Comparison of ENCODE assay signal across 1 cellular context in genomic region chr12:47870175-47870781, GRCh38.
TF ChIP-seq lines count a peak whose summit lies in the region.

No MANE protein-coding gene starts in this region.

TF ChIP-seq in HepG2, 621 proteins besides CTCF, POLR2A, EP300 and RAD21 (continued from another document and continues in another):
- TF ChIP-seq LCORL (IDR thresholded peaks at IDR 0.05) = no peak
- TF ChIP-seq LCORL (CRISPR knock-in tag; IDR thresholded peaks at IDR 0.05) = peak; percentile 79
- TF ChIP-seq RARA (CRISPR knock-in tag; IDR thresholded peaks at IDR 0.05) = peak; percentile 56
- peak; percentile 40; the same call in 1 of the 2 replicates for TF ChIP-seq KDM2A (CRISPR knock-in tag; IDR thresholded peaks at IDR 0.05; ENCODE audit: borderline replicate concordance, low read depth)
- TF ChIP-seq TEAD3 (CRISPR knock-in tag; optimal IDR thresholded peaks at IDR 0.05; ENCODE audit: borderline replicate concordance) = peak; percentile 63
- 0 out of 4 replicates have a peak, but pooled peaks of 1 of the 2 experiments have one; percentile 46 for TF ChIP-seq HMGXB4 (CRISPR knock-in tag; IDR thresholded peaks at IDR 0.05; ENCODE audit: borderline replicate concordance in 1 of 2, low read depth in 1 of 2)
- 0 out of 2 replicates have a peak, but pooled peaks have one; percentile 31 for TF ChIP-seq SALL1 (CRISPR knock-in tag; IDR thresholded peaks at IDR 0.05)
- no peak for TF ChIP-seq ZNF607 (CRISPR knock-in tag; IDR thresholded peaks at IDR 0.05; ENCODE audit: borderline replicate concordance)
- no peak for TF ChIP-seq SOX5 (CRISPR knock-in tag; IDR thresholded peaks at IDR 0.05; ENCODE audit: borderline replicate concordance)
- 0 out of 2 replicates have a peak, but pooled peaks have one; percentile 19 for TF ChIP-seq ZFY (CRISPR knock-in tag; IDR thresholded peaks at IDR 0.05)
- peak; percentile 46; the same call in 1 of the 2 replicates for TF ChIP-seq THRA (CRISPR knock-in tag; IDR thresholded peaks at IDR 0.05; ENCODE audit: borderline replicate concordance)
- peak; percentile 46 for TF ChIP-seq XRCC5 (optimal IDR thresholded peaks at IDR 0.05; ENCODE audit: low read length)
- TF ChIP-seq HNF4A (CRISPR knock-in tag; IDR thresholded peaks at IDR 0.05) = peak; percentile 34; the same call in 1 of the 2 replicates
- no peak for TF ChIP-seq U2AF2 (IDR thresholded peaks at IDR 0.05; ENCODE audit: low read depth, low read length)
- TF ChIP-seq ARID4A (CRISPR knock-in tag; IDR thresholded peaks at IDR 0.05; ENCODE audit: borderline replicate concordance) = 0 out of 2 replicates have a peak, but pooled peaks have one; percentile 24
- peak; percentile 20; the same call in 1 of the 2 replicates for TF ChIP-seq ZNF687 (CRISPR knock-in tag; IDR thresholded peaks at IDR 0.05)
- TF ChIP-seq ZNF232 (CRISPR knock-in tag; IDR thresholded peaks at IDR 0.05; ENCODE audit: borderline replicate concordance) = no peak
- no peak for TF ChIP-seq CAMTA2 (CRISPR knock-in tag; IDR thresholded peaks at IDR 0.05; ENCODE audit: borderline replicate concordance)
- 0 out of 2 replicates have a peak, but pooled peaks have one; percentile 26 for TF ChIP-seq ERF (CRISPR knock-in tag; IDR thresholded peaks at IDR 0.05)
- no peak for TF ChIP-seq UBTF (CRISPR knock-in tag; IDR thresholded peaks at IDR 0.05)
- TF ChIP-seq SMC3 (IDR thresholded peaks at IDR 0.05; ENCODE audit: low read length) = peak; percentile 68
- no peak for TF ChIP-seq ZMAT5 (CRISPR knock-in tag; IDR thresholded peaks at IDR 0.05; ENCODE audit: borderline replicate concordance, low read depth)
- peak; percentile 19; the same call in 1 of the 2 replicates for TF ChIP-seq SAP130 (CRISPR knock-in tag; IDR thresholded peaks at IDR 0.05; ENCODE audit: low read depth)
- 0 out of 2 replicates have a peak, but pooled peaks have one; percentile 45 for TF ChIP-seq FOXC1 (CRISPR knock-in tag; IDR thresholded peaks at IDR 0.05; ENCODE audit: borderline replicate concordance)
- TF ChIP-seq NR2F6 (IDR thresholded peaks at IDR 0.05) = peak; percentile 21; the same call in 1 of the 2 replicates
- peak; percentile 72 for TF ChIP-seq NR2F6 (CRISPR knock-in tag; IDR thresholded peaks at IDR 0.05)
- 0 out of 2 replicates have a peak, but pooled peaks have one; percentile 23 for TF ChIP-seq GATAD2A (CRISPR knock-in tag; IDR thresholded peaks at IDR 0.05)
- 0 out of 2 replicates have a peak, but pooled peaks have one; percentile 30 for TF ChIP-seq ZNF644 (CRISPR knock-in tag; IDR thresholded peaks at IDR 0.05; ENCODE audit: low read depth)
- no peak for TF ChIP-seq ZNF569 (CRISPR knock-in tag; IDR thresholded peaks at IDR 0.05; ENCODE audit: borderline replicate concordance)
- peak; percentile 54 for TF ChIP-seq STAG1 (CRISPR knock-in tag; IDR thresholded peaks at IDR 0.05)
- no peak for TF ChIP-seq ZNF782 (CRISPR knock-in tag; IDR thresholded peaks at IDR 0.05; ENCODE audit: borderline replicate concordance)
- TF ChIP-seq ZMYM2 (CRISPR knock-in tag; IDR thresholded peaks at IDR 0.05) = no peak
- peak; percentile 44; the same call in 1 of the 2 replicates for TF ChIP-seq HNF4G (IDR thresholded peaks at IDR 0.05; ENCODE audit: borderline replicate concordance, low read depth, low read length)
- TF ChIP-seq HNF4G (CRISPR knock-in tag; IDR thresholded peaks at IDR 0.05; ENCODE audit: borderline replicate concordance, low read depth) = no peak
- no peak for TF ChIP-seq SMAD9 (CRISPR knock-in tag; IDR thresholded peaks at IDR 0.05)
- TF ChIP-seq ZFX (CRISPR knock-in tag; IDR thresholded peaks at IDR 0.05; ENCODE audit: low read depth) = peak; percentile 39; the same call in 1 of the 2 replicates
- peak; percentile 50; the same call in 1 of the 2 replicates for TF ChIP-seq BCL6 (CRISPR knock-in tag; IDR thresholded peaks at IDR 0.05)
- TF ChIP-seq TFDP2 (CRISPR knock-in tag; IDR thresholded peaks at IDR 0.05) = no peak
- no peak for TF ChIP-seq MLXIP (CRISPR knock-in tag; IDR thresholded peaks at IDR 0.05; ENCODE audit: borderline replicate concordance)
- no peak for TF ChIP-seq ZBTB14 (CRISPR knock-in tag; IDR thresholded peaks at IDR 0.05)
- TF ChIP-seq ZC3H4 (CRISPR knock-in tag; IDR thresholded peaks at IDR 0.05; ENCODE audit: borderline replicate concordance) = no peak
